ENCODE assay signal across 1 cellular context in the genomic region with DNA sequence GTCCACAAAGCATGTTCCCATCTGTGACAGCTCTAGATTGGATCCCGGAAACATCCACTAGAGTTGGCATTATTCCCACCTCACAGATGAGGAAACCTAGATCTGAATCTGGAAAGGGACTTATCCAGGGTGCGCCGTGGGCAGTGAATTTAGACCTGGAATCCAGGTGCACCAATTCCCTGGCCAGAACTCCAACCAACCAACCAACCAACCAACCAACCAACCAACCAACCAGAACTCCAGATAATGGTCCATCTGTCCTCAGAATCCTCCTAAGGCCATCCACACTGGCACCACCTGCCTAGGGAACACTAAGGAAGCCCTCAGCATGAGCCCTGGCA.
TF ChIP-seq lines count a peak whose summit lies in the region.

No MANE protein-coding gene starts in this region.

TF ChIP-seq in H1, 55 proteins besides CTCF, POLR2A, EP300 and RAD21 (continued from another document):
- TF ChIP-seq TBP (IDR thresholded peaks at IDR 0.05; ENCODE audit: low read depth, low read length) (no peak), NRF1 (IDR thresholded peaks at IDR 0.05; ENCODE audit: low read depth, low read length) (no peak), E2F6 (IDR thresholded peaks at IDR 0.05) (no peak), CBX5 (IDR thresholded peaks at IDR 0.05; ENCODE audit: low read depth, low read length) (no peak), KDM1A (IDR thresholded peaks at IDR 0.05; ENCODE audit: borderline replicate concordance, low read length) (no peak), BACH1 (IDR thresholded peaks at IDR 0.05; ENCODE audit: low read length) (no peak), RBBP5 (IDR thresholded peaks at IDR 0.05; ENCODE audit: borderline replicate concordance, low read depth, low read length) (no peak), SIX5 (IDR thresholded peaks at IDR 0.05; ENCODE audit: low read depth, low read length) (no peak), BCL11A (IDR thresholded peaks at IDR 0.05; ENCODE audit: low read depth in 2 of 2, low read length in 2 of 2) (no peak), CBX8 (IDR thresholded peaks at IDR 0.05; ENCODE audit: borderline replicate concordance, low read depth, low read length) (no peak), NANOG (IDR thresholded peaks at IDR 0.05; ENCODE audit: insufficient read depth, low read depth, low read length, poor library complexity, severe bottlenecking) (no peak), SAP30 (IDR thresholded peaks at IDR 0.05; ENCODE audit: insufficient read depth, insufficient replicate concordance, low read length) (no peak), CEBPB (IDR thresholded peaks at IDR 0.05; ENCODE audit: low read depth, low read length) (no peak)
- TF ChIP-seq, protein P1, sequence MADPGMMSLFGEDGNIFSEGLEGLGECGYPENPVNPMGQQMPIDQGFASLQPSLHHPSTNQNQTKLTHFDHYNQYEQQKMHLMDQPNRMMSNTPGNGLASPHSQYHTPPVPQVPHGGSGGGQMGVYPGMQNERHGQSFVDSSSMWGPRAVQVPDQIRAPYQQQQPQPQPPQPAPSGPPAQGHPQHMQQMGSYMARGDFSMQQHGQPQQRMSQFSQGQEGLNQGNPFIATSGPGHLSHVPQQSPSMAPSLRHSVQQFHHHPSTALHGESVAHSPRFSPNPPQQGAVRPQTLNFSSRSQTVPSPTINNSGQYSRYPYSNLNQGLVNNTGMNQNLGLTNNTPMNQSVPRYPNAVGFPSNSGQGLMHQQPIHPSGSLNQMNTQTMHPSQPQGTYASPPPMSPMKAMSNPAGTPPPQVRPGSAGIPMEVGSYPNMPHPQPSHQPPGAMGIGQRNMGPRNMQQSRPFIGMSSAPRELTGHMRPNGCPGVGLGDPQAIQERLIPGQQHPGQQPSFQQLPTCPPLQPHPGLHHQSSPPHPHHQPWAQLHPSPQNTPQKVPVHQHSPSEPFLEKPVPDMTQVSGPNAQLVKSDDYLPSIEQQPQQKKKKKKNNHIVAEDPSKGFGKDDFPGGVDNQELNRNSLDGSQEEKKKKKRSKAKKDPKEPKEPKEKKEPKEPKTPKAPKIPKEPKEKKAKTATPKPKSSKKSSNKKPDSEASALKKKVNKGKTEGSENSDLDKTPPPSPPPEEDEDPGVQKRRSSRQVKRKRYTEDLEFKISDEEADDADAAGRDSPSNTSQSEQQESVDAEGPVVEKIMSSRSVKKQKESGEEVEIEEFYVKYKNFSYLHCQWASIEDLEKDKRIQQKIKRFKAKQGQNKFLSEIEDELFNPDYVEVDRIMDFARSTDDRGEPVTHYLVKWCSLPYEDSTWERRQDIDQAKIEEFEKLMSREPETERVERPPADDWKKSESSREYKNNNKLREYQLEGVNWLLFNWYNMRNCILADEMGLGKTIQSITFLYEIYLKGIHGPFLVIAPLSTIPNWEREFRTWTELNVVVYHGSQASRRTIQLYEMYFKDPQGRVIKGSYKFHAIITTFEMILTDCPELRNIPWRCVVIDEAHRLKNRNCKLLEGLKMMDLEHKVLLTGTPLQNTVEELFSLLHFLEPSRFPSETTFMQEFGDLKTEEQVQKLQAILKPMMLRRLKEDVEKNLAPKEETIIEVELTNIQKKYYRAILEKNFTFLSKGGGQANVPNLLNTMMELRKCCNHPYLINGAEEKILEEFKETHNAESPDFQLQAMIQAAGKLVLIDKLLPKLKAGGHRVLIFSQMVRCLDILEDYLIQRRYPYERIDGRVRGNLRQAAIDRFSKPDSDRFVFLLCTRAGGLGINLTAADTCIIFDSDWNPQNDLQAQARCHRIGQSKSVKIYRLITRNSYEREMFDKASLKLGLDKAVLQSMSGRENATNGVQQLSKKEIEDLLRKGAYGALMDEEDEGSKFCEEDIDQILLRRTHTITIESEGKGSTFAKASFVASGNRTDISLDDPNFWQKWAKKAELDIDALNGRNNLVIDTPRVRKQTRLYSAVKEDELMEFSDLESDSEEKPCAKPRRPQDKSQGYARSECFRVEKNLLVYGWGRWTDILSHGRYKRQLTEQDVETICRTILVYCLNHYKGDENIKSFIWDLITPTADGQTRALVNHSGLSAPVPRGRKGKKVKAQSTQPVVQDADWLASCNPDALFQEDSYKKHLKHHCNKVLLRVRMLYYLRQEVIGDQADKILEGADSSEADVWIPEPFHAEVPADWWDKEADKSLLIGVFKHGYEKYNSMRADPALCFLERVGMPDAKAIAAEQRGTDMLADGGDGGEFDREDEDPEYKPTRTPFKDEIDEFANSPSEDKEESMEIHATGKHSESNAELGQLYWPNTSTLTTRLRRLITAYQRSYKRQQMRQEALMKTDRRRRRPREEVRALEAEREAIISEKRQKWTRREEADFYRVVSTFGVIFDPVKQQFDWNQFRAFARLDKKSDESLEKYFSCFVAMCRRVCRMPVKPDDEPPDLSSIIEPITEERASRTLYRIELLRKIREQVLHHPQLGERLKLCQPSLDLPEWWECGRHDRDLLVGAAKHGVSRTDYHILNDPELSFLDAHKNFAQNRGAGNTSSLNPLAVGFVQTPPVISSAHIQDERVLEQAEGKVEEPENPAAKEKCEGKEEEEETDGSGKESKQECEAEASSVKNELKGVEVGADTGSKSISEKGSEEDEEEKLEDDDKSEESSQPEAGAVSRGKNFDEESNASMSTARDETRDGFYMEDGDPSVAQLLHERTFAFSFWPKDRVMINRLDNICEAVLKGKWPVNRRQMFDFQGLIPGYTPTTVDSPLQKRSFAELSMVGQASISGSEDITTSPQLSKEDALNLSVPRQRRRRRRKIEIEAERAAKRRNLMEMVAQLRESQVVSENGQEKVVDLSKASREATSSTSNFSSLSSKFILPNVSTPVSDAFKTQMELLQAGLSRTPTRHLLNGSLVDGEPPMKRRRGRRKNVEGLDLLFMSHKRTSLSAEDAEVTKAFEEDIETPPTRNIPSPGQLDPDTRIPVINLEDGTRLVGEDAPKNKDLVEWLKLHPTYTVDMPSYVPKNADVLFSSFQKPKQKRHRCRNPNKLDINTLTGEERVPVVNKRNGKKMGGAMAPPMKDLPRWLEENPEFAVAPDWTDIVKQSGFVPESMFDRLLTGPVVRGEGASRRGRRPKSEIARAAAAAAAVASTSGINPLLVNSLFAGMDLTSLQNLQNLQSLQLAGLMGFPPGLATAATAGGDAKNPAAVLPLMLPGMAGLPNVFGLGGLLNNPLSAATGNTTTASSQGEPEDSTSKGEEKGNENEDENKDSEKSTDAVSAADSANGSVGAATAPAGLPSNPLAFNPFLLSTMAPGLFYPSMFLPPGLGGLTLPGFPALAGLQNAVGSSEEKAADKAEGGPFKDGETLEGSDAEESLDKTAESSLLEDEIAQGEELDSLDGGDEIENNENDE (IDR thresholded peaks at IDR 0.05; ENCODE audit: insufficient replicate concordance, low read length), result no peak
